Comparison of ENCODE assay signal across 8 cellular contexts in the genomic region with DNA sequence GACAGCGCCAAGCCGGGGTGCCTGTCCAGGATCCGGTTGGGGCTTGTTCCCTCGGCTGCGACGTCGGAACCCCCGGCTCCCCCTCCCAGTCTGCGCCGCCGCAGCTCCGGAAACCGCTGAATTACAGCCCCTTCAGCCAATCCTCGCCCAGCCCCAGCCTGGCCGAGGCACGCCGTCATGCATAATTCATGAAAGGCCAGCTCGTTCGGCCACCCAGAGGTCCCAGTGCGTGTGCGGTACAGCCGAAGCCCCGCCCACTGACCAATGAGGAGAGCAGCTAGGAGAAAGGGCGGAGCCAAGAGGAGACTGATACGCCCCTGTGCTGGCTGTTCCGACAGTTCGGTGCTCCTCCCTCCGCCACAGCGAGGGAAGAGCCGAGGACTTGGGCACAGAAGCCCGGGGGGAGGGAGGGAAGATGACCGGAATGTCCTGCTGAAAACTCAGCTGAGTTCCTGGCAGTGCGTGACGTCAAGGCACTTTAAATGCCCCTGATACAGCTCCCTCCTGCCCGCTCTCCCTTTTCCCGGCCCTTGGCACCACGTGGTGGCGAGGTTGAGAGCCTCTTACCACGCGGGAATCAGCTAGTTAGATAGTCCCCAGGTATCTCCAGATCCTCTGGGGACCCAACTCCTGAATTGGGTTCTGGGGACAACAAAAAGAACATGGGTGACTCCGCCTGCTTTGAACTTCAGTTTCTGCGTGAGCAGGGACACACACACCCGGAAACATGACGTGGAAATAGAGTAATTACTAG. TPM values are rescaled to one million over a fixed set of nuclear protein-coding genes. Genes with fewer than 3 reads are reported as not detected.
DNase-seq lines count a peak whose midpoint lies in the region; ATAC-seq, FAIRE-seq and TF ChIP-seq lines count a peak whose summit lies in the region.

Gene STAT3, minus strand, starts transcription at position 62 of the 754 bp plus-strand sequence. CDS start 39,926 bp downstream, outside the sequence.

- peak within 1 kb of the TSS; percentile 100 for H3K27ac Mint-ChIP-seq in chondrocyte (ENCODE audit: unreplicated experiment)

- H3K9me3 Mint-ChIP-seq in chondrocyte (ENCODE audit: low read depth) = no peaks in the 10 kb centered on the region

- H2AFZ ChIP-seq in keratinocyte (ENCODE audit: control insufficient read depth, low read length) = peak within 1 kb of the TSS; percentile 93

- peak within 1 kb of the TSS; percentile 85 for H3K27ac ChIP-seq in keratinocyte (ENCODE audit: control insufficient read depth, insufficient read depth, low read length)

- H4K20me1 ChIP-seq in keratinocyte (ENCODE audit: control insufficient read depth, extremely low read depth, insufficient read depth, low read length) = peaks cover 4% of the 10 kb centered on the region

- H3K4me1 ChIP-seq in keratinocyte (ENCODE audit: control insufficient read depth, extremely low read depth, insufficient read depth, low read length) = peaks cover 15% of the 10 kb centered on the region

- peak within 1 kb of the TSS; percentile 92 for H3K4me3 Mint-ChIP-seq in chondrocyte (ENCODE audit: unreplicated experiment)

- peak; percentile 98 for DNase-seq in AG20443 (ENCODE audit: low spot score)
- peak; percentile 98 for DNase-seq in NCI-H510A (lab: John Stamatoyannopoulos, UW)
- peak; percentile 100 for DNase-seq in activated CD4-positive, alpha-beta T cell treated with anti-CD3 and anti-CD28 coated beads for 24 hours (ENCODE audit: low read depth in 2 of 2)
- DNase-seq in chondrocyte (ENCODE audit: low spot score) = peak; percentile 100
- DNase-seq in keratinocyte (ENCODE audit: low read depth, low spot score) = peak; percentile 99
- DNase-seq in stimulated activated CD4-positive, alpha-beta T cell treated with anti-CD3 and anti-CD28 coated beads, Interleukin-15, amount 100 ng/mL, for 1 hour (ENCODE audit: low read depth in 1 of 2, low spot score in 1 of 2) = peak; percentile 100

- peaks cover 1% of the 10 kb centered on the region for H3K36me3 Mint-ChIP-seq in chondrocyte (ENCODE audit: low read depth)

- peaks cover 36% of the 10 kb centered on the region for H3K4me1 Mint-ChIP-seq in chondrocyte (ENCODE audit: low read depth)

- peak; percentile 13 for TF ChIP-seq CTCF in chondrocyte (IDR thresholded peaks at IDR 0.05)
- peak in 1 of 3 experiments; percentile 33 for TF ChIP-seq CTCF in keratinocyte (optimal IDR thresholded peaks at IDR 0.05 in 1 of 3, IDR thresholded peaks at IDR 0.05 in 1 of 3, conservative IDR thresholded peaks at IDR 0.05 in 1 of 3; ENCODE audit: extremely low read depth in 1 of 3, insufficient read depth in 2 of 3, low read length in 3 of 3)

- FAIRE-seq in keratinocyte (lab: Jason Lieb, UNC) = peak; percentile 63

- H3K27me3 ChIP-seq in keratinocyte (ENCODE audit: control insufficient read depth, extremely low read depth, insufficient read depth, low read length) = no peaks in the 10 kb centered on the region

- no peaks in the 10 kb centered on the region for H3K36me3 ChIP-seq in keratinocyte (ENCODE audit: control insufficient read depth in 2 of 2, extremely low read depth in 1 of 2, insufficient read depth in 2 of 2, low read length in 2 of 2)

- H3K9me3 ChIP-seq in keratinocyte (ENCODE audit: control insufficient read depth, low read depth, low read length) = no peaks in the 10 kb centered on the region

- peaks cover 41% of the 10 kb centered on the region for H3K79me2 ChIP-seq in keratinocyte (ENCODE audit: control insufficient read depth, insufficient read depth, low read length)

- TF ChIP-seq POLR2A in GM19099 (IDR thresholded peaks at IDR 0.05; ENCODE audit: extremely low read depth, insufficient read length, low read depth) = peak; percentile 55

- no peaks in the 10 kb centered on the region for H3K9me1 ChIP-seq in keratinocyte (ENCODE audit: control insufficient read depth, extremely low read depth, insufficient read depth, low read length)

- no peaks in the 10 kb centered on the region for H3K27me3 Mint-ChIP-seq in chondrocyte (ENCODE audit: low read depth)

- peak within 1 kb of the TSS; percentile 100 for H3K4me2 ChIP-seq in keratinocyte (ENCODE audit: control insufficient read depth, extremely low read depth, insufficient read depth, low read depth, low read length)

- peak within 1 kb of the TSS; percentile 83 for H3K9ac ChIP-seq in keratinocyte (ENCODE audit: control insufficient read depth, extremely low read depth, insufficient read depth, low read length)

- dilution Hi-C loops in keratinocyte (cut with MboI; ENCODE audit: extremely low pct_ligation_motif_present, low sequenced_read_pairs) = no loop called here

- peak; percentile 91 for ATAC-seq in HG03432 (IDR thresholded peaks at IDR 0.05; ENCODE audit: unreplicated experiment)

- H3K4me3 ChIP-seq in keratinocyte (ENCODE audit: control insufficient read depth in 2 of 3, extremely low read depth in 1 of 3, insufficient read depth in 2 of 3, low read depth in 1 of 3, low read length in 3 of 3) = peak within 1 kb of the TSS; percentile 92 to 96 (median 92)

RNA-seq across cellular contexts. Expression of gene STAT3, which starts in this region (rescaled TPM):
- 164 to 203 TPM (median 164 TPM) in 3 replicates for total RNA-seq in chondrocyte
- 30.6 to 55.8 TPM (median 37.4 TPM) in 3 replicates for polyA plus RNA-seq in keratinocyte
- 36.5 TPM for polyA plus RNA-seq in keratinocyte (2011; ENCODE audit: low read depth)
- polyA plus RNA-seq in keratinocyte (2011; cell fraction: cytosol; rRNA removed) = 40.0 and 43.3 TPM in 2 replicates
- 68.3 and 77.9 TPM in 2 replicates for polyA plus RNA-seq in keratinocyte (2011; cell fraction: nucleus; rRNA removed)
- polyA plus RNA-seq in keratinocyte (2012; ENCODE audit: low replicate concordance) = 44.6 and 57.8 TPM in 2 replicates
- 70.0 to 118 TPM (median 78.5 TPM) in 3 replicates for polyA minus RNA-seq in keratinocyte
- 59.5 TPM for polyA minus RNA-seq in keratinocyte (2011; cell fraction: cytosol; rRNA and poly(A)+ RNA removed)
- 45.8 and 80.0 TPM in 2 replicates for polyA minus RNA-seq in keratinocyte (2011; cell fraction: nucleus; rRNA and poly(A)+ RNA removed)

Comparison
In these comparisons a context has a peak if more than half of its experiments do, and no peak if none do; other contexts are left out.
1. Peak in every context shown above with its lines: DNase-seq, ATAC-seq, H3K4me3 ChIP-seq and H3K27ac ChIP-seq.